ENCODE assay signal across 9 cellular contexts in the genomic region with DNA sequence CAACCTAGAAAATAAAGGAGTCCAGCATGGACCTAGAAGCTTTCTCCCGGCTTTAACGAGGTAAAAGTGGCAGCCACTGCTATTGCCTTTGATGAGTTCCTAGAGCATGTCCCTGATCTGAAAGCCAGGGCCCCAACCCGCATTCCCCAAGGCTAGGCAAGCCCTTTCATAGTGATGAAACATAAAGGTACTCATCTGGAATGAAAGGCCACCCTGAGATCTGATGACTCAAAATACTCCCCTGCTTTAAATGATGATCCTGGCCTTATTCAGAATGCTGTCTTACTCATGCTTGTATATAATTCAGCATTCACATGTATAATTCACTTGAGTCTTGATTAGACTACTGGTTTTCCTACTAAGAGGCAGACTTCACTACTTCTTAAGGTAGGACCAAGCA. TPM values are rescaled to one million over a fixed set of nuclear protein-coding genes. Genes with fewer than 3 reads are reported as not detected.
DNase-seq lines count a peak whose midpoint lies in the region; ATAC-seq, FAIRE-seq and TF ChIP-seq lines count a peak whose summit lies in the region.
"Had no signal": no experiment of that assay in that cellular context is flagged by ENCODE, and none has a peak within 500 bp of the region (broad histone marks: within the 10 kb centered on the region; RNA-seq: fewer than 3 reads in every experiment).

No MANE protein-coding gene starts in this region.

- H3K79me2 ChIP-seq in HCT116 (ENCODE audit: insufficient read depth, low read length), result no peaks in the 10 kb centered on the region

- peak; percentile 57 for ATAC-seq in HCT116
- ATAC-seq in activated B cell treated with CpG ODN at 0.5 μM for 24 hours (ENCODE audit: low read depth), result peak; percentile 52
- ATAC-seq in stimulated activated effector memory CD8-positive, alpha-beta T cell treated with anti-CD3 and anti-CD28 coated beads, Interleukin-12 subunit alpha, Interleukin-12 subunit beta, amount 100 ng/mL, for 72 hours, result peak; percentile 82
- ATAC-seq: sciatic nerve had no signal

- H3K9ac ChIP-seq in HCT116 (ENCODE audit: low read length), result no peak overlapping the region

- POLR2A ChIA-PET in HCT116 (lab: Charles Lee), result no interaction called here
- POLR2A ChIA-PET in activated B cell treated with CpG ODN at 0.5 μM for 24 hours (lab: Charles Lee), result no interaction called here

- CTCF ChIA-PET in HCT116 (lab: Charles Lee), result no interaction called here
- CTCF ChIA-PET in activated B cell treated with CpG ODN at 0.5 μM for 24 hours (lab: Charles Lee), result no interaction called here

- peaks cover 91% of the 10 kb centered on the region for H3K36me3 Mint-ChIP-seq in activated B cell treated with CpG ODN at 0.5 μM for 24 hours (ENCODE audit: low read depth)
- peaks cover 100% of the 10 kb centered on the region for H3K36me3 Mint-ChIP-seq in stimulated activated effector memory CD8-positive, alpha-beta T cell treated with anti-CD3 and anti-CD28 coated beads, Interleukin-12 subunit alpha, Interleukin-12 subunit beta, amount 100 ng/mL, for 72 hours

- TF ChIP-seq RAD21 in HCT116 (IDR thresholded peaks at IDR 0.05; ENCODE audit: low read depth), result no peak

- no peak for FAIRE-seq in GM12892 (lab: Jason Lieb, UNC)

- H3K4me1 ChIP-seq in HCT116 (ENCODE audit: control insufficient read depth in 1 of 2, insufficient read depth in 2 of 2, low read length in 2 of 2), result peaks cover 0 to 39% of the 10 kb centered on the region in 2 experiments; a peak in 3 of 4 replicates

- H3K27me3 ChIP-seq in HCT116 (ENCODE audit: insufficient read depth, low read length), result no peaks in the 10 kb centered on the region

- TF ChIP-seq CTCF in HCT116 (IDR thresholded peaks at IDR 0.05 in 2 of 3, conservative IDR thresholded peaks at IDR 0.05 in 1 of 3; ENCODE audit: borderline replicate concordance in 1 of 3, insufficient read depth in 1 of 3, low read depth in 2 of 3, low read length in 2 of 3), result no peak
- TF ChIP-seq CTCF in activated B cell treated with CpG ODN at 0.5 μM for 24 hours (IDR thresholded peaks at IDR 0.05), result no peak
- TF ChIP-seq CTCF in fibroblast of the aortic adventitia (IDR thresholded peaks at IDR 0.05; ENCODE audit: insufficient read depth, low read length), result no peak
- no peak for TF ChIP-seq CTCF in coronary artery (IDR thresholded peaks at IDR 0.05)

- H3K4me3 Mint-ChIP-seq in activated B cell treated with CpG ODN at 0.5 μM for 24 hours, result no peak overlapping the region
- H3K4me3 Mint-ChIP-seq in stimulated activated effector memory CD8-positive, alpha-beta T cell treated with anti-CD3 and anti-CD28 coated beads, Interleukin-12 subunit alpha, Interleukin-12 subunit beta, amount 100 ng/mL, for 72 hours, result peak overlapping the region; percentile 8

- H3K27ac Mint-ChIP-seq in activated B cell treated with CpG ODN at 0.5 μM for 24 hours, result peak overlapping the region; percentile 64
- peak overlapping the region; percentile 89 for H3K27ac Mint-ChIP-seq in stimulated activated effector memory CD8-positive, alpha-beta T cell treated with anti-CD3 and anti-CD28 coated beads, Interleukin-12 subunit alpha, Interleukin-12 subunit beta, amount 100 ng/mL, for 72 hours

- H3K4me2 ChIP-seq in HCT116 (ENCODE audit: low read length), result peak overlapping the region; percentile 36

- H3K4me3 ChIP-seq in HCT116 (replicated peaks in 1 of 2; ENCODE audit: low read depth in 1 of 2, low read length in 2 of 2) (no peak overlapping the region), fibroblast of the aortic adventitia (ENCODE audit: low read depth, low read length) (no peak overlapping the region), coronary artery (no peak overlapping the region)

- intact Hi-C loops in HCT116 (cut with micrococcal nuclease) (no loop called here), activated B cell treated with CpG ODN at 0.5 μM for 24 hours (cut with micrococcal nuclease) (no loop called here)

- no peak overlapping the region for H2AFZ ChIP-seq in HCT116 (ENCODE audit: low read depth, low read length, poor library complexity, severe bottlenecking)

- RAD21 ChIA-PET in HCT116 (lab: Charles Lee; ENCODE audit: low non-redundant PET in 1 of 2, low total read pairs in 2 of 2, uncharacterized antibody in 2 of 2, unreplicated experiment in 2 of 2), result no interaction called here

- H3K27me3 Mint-ChIP-seq in activated B cell treated with CpG ODN at 0.5 μM for 24 hours, result no peaks in the 10 kb centered on the region

- no peak overlapping the region; the same call in 1 of the 2 replicates for H3K27ac ChIP-seq in HCT116 (ENCODE audit: low read depth, low read length)
- H3K27ac ChIP-seq in coronary artery, result no peak overlapping the region

- H3K36me3 ChIP-seq in HCT116 (ENCODE audit: control insufficient read depth in 1 of 2, insufficient read depth in 2 of 2, low read length in 2 of 2), result peaks cover 11 to 28% of the 10 kb centered on the region in 2 experiments; a peak in 2 of 4 replicates

- DNase-seq in HCT116 (ENCODE audit: low read depth, low spot score) (peak; percentile 39), activated B cell treated with CpG ODN at 0.5 μM for 24 hours (no peak), fibroblast of the aortic adventitia (ENCODE audit: low read depth) (peak; percentile 66), GM12892 (ENCODE audit: insufficient read length) (no peak), H4 (ENCODE audit: low spot score) (no peak), coronary artery (ENCODE audit: low spot score) (no peak)
- DNase-seq in stimulated activated effector memory CD8-positive, alpha-beta T cell treated with anti-CD3 and anti-CD28 coated beads, Interleukin-12 subunit alpha, Interleukin-12 subunit beta, amount 100 ng/mL, for 72 hours (ENCODE audit: low spot score in 2 of 2), result no peak
- DNase-seq: NCI-H524 treated with DMSO at 0.1 percent for 48 hours had no signal

- TF ChIP-seq POLR2A in HCT116 (IDR thresholded peaks at IDR 0.05; ENCODE audit: borderline replicate concordance, extremely low read depth, insufficient read depth, insufficient read length) (no peak), GM12892 (IDR thresholded peaks at IDR 0.05; ENCODE audit: low read depth, low read length) (no peak)

- H3K9me3 Mint-ChIP-seq in activated B cell treated with CpG ODN at 0.5 μM for 24 hours, result no peaks in the 10 kb centered on the region
- no peaks in the 10 kb centered on the region for H3K9me3 Mint-ChIP-seq in stimulated activated effector memory CD8-positive, alpha-beta T cell treated with anti-CD3 and anti-CD28 coated beads, Interleukin-12 subunit alpha, Interleukin-12 subunit beta, amount 100 ng/mL, for 72 hours

- H4K20me1 ChIP-seq in HCT116 (ENCODE audit: insufficient read depth), result no peaks in the 10 kb centered on the region

- H3K9me3 ChIP-seq in HCT116 (ENCODE audit: control insufficient read depth in 1 of 2, insufficient read depth in 1 of 2, low read depth in 1 of 2, low read length in 2 of 2), result no peaks in the 10 kb centered on the region

- no TSS peak for BruUV-seq in HCT116 (replicated peaks; lab: Mats Ljungman, UMichigan)

- peaks cover 31% of the 10 kb centered on the region for H3K4me1 Mint-ChIP-seq in activated B cell treated with CpG ODN at 0.5 μM for 24 hours
- peaks cover 61% of the 10 kb centered on the region for H3K4me1 Mint-ChIP-seq in stimulated activated effector memory CD8-positive, alpha-beta T cell treated with anti-CD3 and anti-CD28 coated beads, Interleukin-12 subunit alpha, Interleukin-12 subunit beta, amount 100 ng/mL, for 72 hours

- H3K9me2 ChIP-seq in HCT116 (ENCODE audit: insufficient read depth), result no peaks in the 10 kb centered on the region

TF ChIP-seq in HCT116, 20 proteins besides CTCF, POLR2A, EP300 and RAD21 (continues in another document):
- TF ChIP-seq ELF1 (IDR thresholded peaks at IDR 0.05; ENCODE audit: borderline replicate concordance, low read depth) (no peak), EZH2phosphoT487 (IDR thresholded peaks at IDR 0.05; ENCODE audit: borderline replicate concordance) (no peak), SP1 (IDR thresholded peaks at IDR 0.05; ENCODE audit: low read depth) (peak; percentile 21; the same call in 1 of the 2 replicates), EGR1 (IDR thresholded peaks at IDR 0.05; ENCODE audit: low read depth) (no peak), SIN3A (IDR thresholded peaks at IDR 0.05; ENCODE audit: low read depth) (no peak), CEBPB (IDR thresholded peaks at IDR 0.05; ENCODE audit: low read depth) (peak; percentile 61), TCF7L2 (IDR thresholded peaks at IDR 0.05; ENCODE audit: borderline replicate concordance, extremely low read depth, insufficient read depth, insufficient read length) (no peak), ZNF274 (IDR thresholded peaks at IDR 0.05; ENCODE audit: low read depth, low read length) (no peak), FOSL1 (IDR thresholded peaks at IDR 0.05; ENCODE audit: low read depth) (peak; percentile 69), YY1 (IDR thresholded peaks at IDR 0.05; ENCODE audit: extremely low read depth, insufficient replicate concordance, low read depth, low read length) (no peak), POLR2AphosphoS5 (IDR thresholded peaks at IDR 0.05; ENCODE audit: low read depth, low read length) (no peak), ZFX (IDR thresholded peaks at IDR 0.05) (no peak), JUND (IDR thresholded peaks at IDR 0.05) (peak; percentile 44)
- TF ChIP-seq, protein P1, sequence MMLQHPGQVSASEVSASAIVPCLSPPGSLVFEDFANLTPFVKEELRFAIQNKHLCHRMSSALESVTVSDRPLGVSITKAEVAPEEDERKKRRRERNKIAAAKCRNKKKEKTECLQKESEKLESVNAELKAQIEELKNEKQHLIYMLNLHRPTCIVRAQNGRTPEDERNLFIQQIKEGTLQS (IDR thresholded peaks at IDR 0.05), result 0 out of 2 replicates have a peak, but pooled peaks have one; percentile 33

RNA-seq across cellular contexts. Expression of a gene that starts 21.3 kb away (rescaled TPM):
- total RNA-seq in HCT116 (2021; ENCODE audit: unreplicated experiment) (20.4 TPM), activated B cell treated with CpG ODN at 0.5 μM for 24 hours (27.5 and 27.7 TPM in 2 replicates), fibroblast of the aortic adventitia (ENCODE audit: low replicate concordance) (11.1 and 18.0 TPM in 2 replicates)
- polyA plus RNA-seq in HCT116 (2012), result 6.0 and 6.2 TPM in 2 replicates
- polyA plus RNA-seq in GM12892 (2012; ENCODE audit: missing spikeins), result 9.3 TPM
- total RNA-seq in H4 (2014; rRNA removed; shearing (Covaris generic)), result 8.8 and 11.2 TPM in 2 replicates

RNA-seq across cellular contexts. Expression of a gene that starts 24.9 kb away (rescaled TPM):
- total RNA-seq in HCT116 (2021; ENCODE audit: unreplicated experiment) (56.8 TPM), activated B cell treated with CpG ODN at 0.5 μM for 24 hours (38.1 and 41.4 TPM in 2 replicates), fibroblast of the aortic adventitia (ENCODE audit: low replicate concordance) (113 and 160 TPM in 2 replicates)
- 60.9 and 67.4 TPM in 2 replicates for polyA plus RNA-seq in HCT116 (2012)
- 27.9 TPM for polyA plus RNA-seq in GM12892 (2012; ENCODE audit: missing spikeins)
- total RNA-seq in H4 (2014; rRNA removed; shearing (Covaris generic)), result 46.4 and 82.7 TPM in 2 replicates

Comparison
In these comparisons a context has a peak if more than half of its experiments do, and no peak if none do; other contexts are left out.
1. DNase-seq: peak in HCT116 (single experiment) and fibroblast of the aortic adventitia (single experiment); none in activated B cell treated with CpG ODN at 0.5 μM for 24 hours (single experiment), stimulated activated effector memory CD8-positive, alpha-beta T cell treated with anti-CD3 and anti-CD28 coated beads, Interleukin-12 subunit alpha, Interleukin-12 subunit beta, amount 100 ng/mL, for 72 hours (0 of 2), GM12892 (single experiment), H4 (single experiment) and coronary artery (single experiment).
2. Peak in every context shown above with its lines, with median percentiles within 50 percentile points of each other: ATAC-seq.